14 cellular contexts compared by ENCODE assay signal in the genomic region with DNA sequence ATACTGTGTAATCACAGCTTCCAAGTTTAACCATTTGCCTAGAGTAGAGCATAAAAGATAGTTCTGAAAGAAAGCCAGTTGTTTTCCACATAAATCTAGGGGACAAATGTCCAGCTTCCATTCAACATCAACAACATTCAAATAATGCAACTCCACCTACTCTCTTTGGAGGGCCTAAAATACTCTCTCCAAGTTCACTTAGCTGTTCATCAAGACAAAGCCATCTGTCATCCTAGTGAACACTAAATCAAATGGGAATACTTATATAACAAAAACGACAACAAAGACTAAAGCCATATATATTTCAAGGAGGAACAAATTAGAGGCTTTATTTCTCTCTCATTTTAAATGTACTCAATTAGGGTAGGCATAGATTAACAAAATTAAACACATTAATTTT.
DNase-seq lines count a peak whose midpoint lies in the region; TF ChIP-seq lines count a peak whose summit lies in the region.
"Had no signal": no experiment of that assay in that cellular context is flagged by ENCODE, and none has a peak within 500 bp of the region (broad histone marks: within the 10 kb centered on the region; RNA-seq: fewer than 3 reads in every experiment).

No MANE protein-coding gene starts in this region.

- H2BK120ac ChIP-seq in mesendoderm (ENCODE audit: low read depth, low read length) = no peak overlapping the region

- H3K27ac ChIP-seq in mesendoderm (ENCODE audit: low read depth, low read length) (no peak overlapping the region), esophagus squamous epithelium (no peak overlapping the region), tibial artery (no peak overlapping the region)
- H3K27ac ChIP-seq: SJSA1 had no signal

- no peak overlapping the region for H3K4me3 ChIP-seq in mesendoderm (ENCODE audit: low read length)
- no peak overlapping the region for H3K4me3 ChIP-seq in esophagus squamous epithelium
- no peak overlapping the region for H3K4me3 ChIP-seq in tibial artery
- H3K4me3 ChIP-seq: GM12878, MG63, SJSA1 had no signal

- H3K36me3 ChIP-seq in mesendoderm (ENCODE audit: control insufficient read depth, insufficient read depth, low read length) (no peaks in the 10 kb centered on the region), esophagus squamous epithelium (no peaks in the 10 kb centered on the region), tibial artery (no peaks in the 10 kb centered on the region)
- H3K36me3 ChIP-seq: MG63, SJSA1 had no signal

- H3K27me3 ChIP-seq in mesendoderm (ENCODE audit: insufficient read depth, low read length, poor library complexity) = no peaks in the 10 kb centered on the region
- H3K27me3 ChIP-seq in esophagus squamous epithelium = no peaks in the 10 kb centered on the region
- no peaks in the 10 kb centered on the region for H3K27me3 ChIP-seq in tibial artery
- H3K27me3 ChIP-seq: MG63, SJSA1 had no signal

- in situ Hi-C loops in G401 (cut with HindIII; ENCODE audit: low sequenced_read_pairs) = no loop called here

- WGBS in mesendoderm (ENCODE audit: extremely low coverage, insufficient coverage, low lambda C conversion rate) = no CpG with 5 or more reads among the region's 1 CpG
- WGBS in esophagus squamous epithelium, 2 donors = 42 to 50% methylated on average over 1 of the region's 1 CpG

- H2BK15ac ChIP-seq in mesendoderm (replicated peaks; ENCODE audit: low read depth) = no peak overlapping the region

- DNase-seq in G401 (ENCODE audit: low spot score) (peak; percentile 7), NCI-H1417 treated with DMSO at 0.1 percent for 48 hours (lab: John Stamatoyannopoulos, UW) (peak; percentile 39), NCI-H2227 treated with DMSO at 0.1 percent for 48 hours (lab: John Stamatoyannopoulos, UW) (peak; percentile 50), NCI-H774 (lab: John Stamatoyannopoulos, UW) (peak; percentile 49), mesendoderm (no peak), esophagus squamous epithelium (lab: John Stamatoyannopoulos, UW) (no peak), tibial artery (no peak)
- DNase-seq: DMS79, MG63, NCI-H510A, T-helper 1 cell, T-helper 9 cell had no signal

- H4K8ac ChIP-seq in mesendoderm (ENCODE audit: low read depth, low read length) = no peak overlapping the region

- no peak for TF ChIP-seq POLR2A in esophagus squamous epithelium (IDR thresholded peaks at IDR 0.05)

- H3K9me3 ChIP-seq in esophagus squamous epithelium (no peaks in the 10 kb centered on the region), tibial artery (no peaks in the 10 kb centered on the region)
- H3K9me3 ChIP-seq: MG63, SJSA1 had no signal

- no peak overlapping the region for H3K23ac ChIP-seq in mesendoderm (ENCODE audit: low read length)

- H2AK5ac ChIP-seq in mesendoderm (ENCODE audit: low read length) = no peak overlapping the region

- no peak overlapping the region for H3K56ac ChIP-seq in mesendoderm (ENCODE audit: low read length)

- H3K9ac ChIP-seq in mesendoderm (ENCODE audit: low read length) = no peak overlapping the region

- intact Hi-C loops in esophagus squamous epithelium (cut with DNase I) (no loop called here), tibial artery (cut with DNase I; ENCODE audit: low total_unique reads) (no loop called here)

- H2BK5ac ChIP-seq in mesendoderm (ENCODE audit: low read length) = no peak overlapping the region

- no peak overlapping the region for H4K5ac ChIP-seq in mesendoderm (ENCODE audit: low read length)

- no peaks in the 10 kb centered on the region for H3K79me1 ChIP-seq in mesendoderm (ENCODE audit: low read length)

- no peak for TF ChIP-seq CTCF in esophagus squamous epithelium (IDR thresholded peaks at IDR 0.05)
- TF ChIP-seq CTCF in tibial artery (IDR thresholded peaks at IDR 0.05) = no peak

- H3K4me1 ChIP-seq in mesendoderm (ENCODE audit: control insufficient read depth, low read depth, low read length) = no peaks in the 10 kb centered on the region
- no peaks in the 10 kb centered on the region for H3K4me1 ChIP-seq in esophagus squamous epithelium
- no peaks in the 10 kb centered on the region for H3K4me1 ChIP-seq in tibial artery
- H3K4me1 ChIP-seq: SJSA1 had no signal

- H3K18ac ChIP-seq in mesendoderm (ENCODE audit: low read length) = no peak overlapping the region

- H3K4ac ChIP-seq in mesendoderm (ENCODE audit: low read depth, low read length) = no peak overlapping the region

- no peaks in the 10 kb centered on the region for H3K79me2 ChIP-seq in mesendoderm (ENCODE audit: control insufficient read depth, insufficient read depth, low read length)

- H3K4me2 ChIP-seq in mesendoderm (ENCODE audit: low read length) = no peak overlapping the region

Comparison
In these comparisons a context has a peak if more than half of its experiments do, and no peak if none do; other contexts are left out.
1. DNase-seq: peak in G401 (single experiment), NCI-H1417 treated with DMSO at 0.1 percent for 48 hours (single experiment), NCI-H2227 treated with DMSO at 0.1 percent for 48 hours (single experiment) and NCI-H774 (single experiment); none in mesendoderm (single experiment), esophagus squamous epithelium (single experiment) and tibial artery (0 of 2).